In genomic region chr12:2395352-2395977, GRCh38 we compare ENCODE assay signal across 8 cellular contexts.
A peak's percentile ranks its signal among the peaks of the same experiment; 100 is the strongest.
DNase-seq lines count a peak whose midpoint lies in the region; ATAC-seq and TF ChIP-seq lines count a peak whose summit lies in the region.

No MANE protein-coding gene starts in this region.

- H4K20me1 ChIP-seq in GM23248 (ENCODE audit: insufficient read depth): no peaks in the 10 kb centered on the region

- CTCF ChIA-PET in BJ (lab: Yijun Ruan, JAX) (interaction anchor here (0.6 to 5.3 kb wide), 24 partner anchors 8 to 365 kb away, joined by 3 to 36 read pairs (median 4); no protein-coding TSS in a partner anchor), RWPE1 (lab: Yijun Ruan, JAX) (interaction anchor here (0.6 to 1.1 kb wide), 5 partner anchors 48 to 583 kb away, joined by 3 read pairs; no protein-coding TSS in a partner anchor), MCF 10A (lab: Yijun Ruan, JAX) (interaction anchor here (0.6 to 1.8 kb wide), 23 partner anchors 9 to 1478 kb away, joined by 3 to 9 read pairs (median 4); no protein-coding TSS in a partner anchor)

- in situ Hi-C loops in GM23248 (cut with MboI): no loop called here

- H3K79me2 ChIP-seq in GM23248 (ENCODE audit: insufficient read depth): peaks cover 4% of the 10 kb centered on the region

- H3K27me3 ChIP-seq in BJ (ENCODE audit: control insufficient read depth, insufficient read depth, low read length) (no peaks in the 10 kb centered on the region), GM23248 (replicated peaks; ENCODE audit: insufficient read depth) (no peaks in the 10 kb centered on the region)

- no peak overlapping the region for H3K27ac ChIP-seq in GM23248
- H3K27ac ChIP-seq in RWPE1: no peak overlapping the region

- H3F3A ChIP-seq in GM23248 (ENCODE audit: insufficient read depth): peaks cover 16% of the 10 kb centered on the region

- peaks cover 19% of the 10 kb centered on the region for H3K4me1 Mint-ChIP-seq in MCF 10A (ENCODE audit: insufficient read depth, unreplicated experiment)

- DNase-seq in BJ (ENCODE audit: low read depth): no peak
- peak; percentile 60 for DNase-seq in GM23248
- DNase-seq in RWPE1 (ENCODE audit: low spot score): peak; percentile 40
- peak; percentile 59 for DNase-seq in MCF 10A (ENCODE audit: unreplicated experiment)
- DNase-seq in left colon: peak in 1 of 2 donors; percentile 50
- peak; percentile 58 for DNase-seq in stimulated activated naive CD8-positive, alpha-beta T cell treated with anti-CD3 and anti-CD28 coated beads, Interleukin-15, Interleukin-2, amounts not matched to agents 100 U/mL and 50 U/mL, for 24 hours
- no peak for DNase-seq in DMS153 (lab: John Stamatoyannopoulos, UW)

- no peak overlapping the region for H3K9ac ChIP-seq in GM23248

- no peak overlapping the region for H3K4me3 ChIP-seq in BJ (ENCODE audit: low read depth, low read length)
- H3K4me3 ChIP-seq in GM23248: no peak overlapping the region

- H2AFZ ChIP-seq in GM23248: no peak overlapping the region

- H3K36me3 Mint-ChIP-seq in MCF 10A (ENCODE audit: insufficient read depth, unreplicated experiment): no peaks in the 10 kb centered on the region

- WGBS in GM23248 (ENCODE audit: low coverage in 1 of 2, low lambda C conversion rate in 2 of 2, missing lambda C conversion rate in 2 of 2), 2 experiments: 63 to 67% methylated on average over 8 of the region's 8 CpGs

- POLR2A ChIA-PET in BJ (lab: Charles Lee): no interaction called here
- POLR2A ChIA-PET in RWPE1 (lab: Yijun Ruan, JAX; ENCODE audit: low non-redundant PET): interaction anchor here (0.7 kb wide), 1 partner anchor 15 kb away, joined by 3 read pairs; no protein-coding TSS in a partner anchor
- POLR2A ChIA-PET in MCF 10A (lab: Yijun Ruan, JAX): no interaction called here

- H3K4me3 Mint-ChIP-seq in MCF 10A (ENCODE audit: unreplicated experiment): no peak overlapping the region

- H3K4me1 ChIP-seq in GM23248 (ENCODE audit: insufficient read depth): peaks cover 26% of the 10 kb centered on the region

- H3K36me3 ChIP-seq in BJ (ENCODE audit: control insufficient read depth, insufficient read depth, low read length): no peaks in the 10 kb centered on the region
- H3K36me3 ChIP-seq in GM23248 (ENCODE audit: low read depth): no peaks in the 10 kb centered on the region

- H3K27ac Mint-ChIP-seq in MCF 10A (ENCODE audit: low read depth, unreplicated experiment): no peak overlapping the region

- TF ChIP-seq CTCF in BJ (IDR thresholded peaks at IDR 0.05; ENCODE audit: insufficient read depth, low read depth, low read length) (peak; percentile 81), RWPE1 (conservative IDR thresholded peaks at IDR 0.05; ENCODE audit: low read depth) (peak; percentile 39; the same call in 1 of the 2 replicates), MCF 10A (IDR thresholded peaks at IDR 0.05; ENCODE audit: unreplicated experiment) (peak; percentile 84)

- intact Hi-C loops in MCF 10A (cut with micrococcal nuclease): loop anchor here (5.0 to 10.0 kb wide), 3 partner anchors 53 to 189 kb away; no protein-coding TSS in a partner anchor
- intact Hi-C loops in left colon (cut with DNase I, micrococcal nuclease): no loop called here

- H3K27me3 Mint-ChIP-seq in MCF 10A (ENCODE audit: insufficient read depth, unreplicated experiment): peaks cover 11% of the 10 kb centered on the region

- ATAC-seq in left colon (peak; percentile 50), GM21717 (IDR thresholded peaks at IDR 0.05; ENCODE audit: unreplicated experiment) (no peak)
- no peak for ATAC-seq in stimulated activated naive CD8-positive, alpha-beta T cell treated with anti-CD3 and anti-CD28 coated beads, Interleukin-15, Interleukin-2, amounts not matched to agents 100 U/mL and 50 U/mL, for 24 hours

- H3K9me3 Mint-ChIP-seq in MCF 10A (ENCODE audit: unreplicated experiment): no peaks in the 10 kb centered on the region

- H3K9me2 ChIP-seq in GM23248 (ENCODE audit: insufficient read depth): no peaks in the 10 kb centered on the region

- H3K4me2 ChIP-seq in GM23248 (ENCODE audit: unreplicated experiment): no peak overlapping the region

- H3K9me3 ChIP-seq in GM23248 (ENCODE audit: low read depth): no peaks in the 10 kb centered on the region

- no TSS peak for BruUV-seq in MCF 10A (replicated peaks; lab: Mats Ljungman, UMichigan)

Comparison
In these comparisons a context has a peak if more than half of its experiments do, and no peak if none do; other contexts are left out.
1. DNase-seq: peak in GM23248 (single experiment), RWPE1 (single experiment), MCF 10A (single experiment) and stimulated activated naive CD8-positive, alpha-beta T cell treated with anti-CD3 and anti-CD28 coated beads, Interleukin-15, Interleukin-2, amounts not matched to agents 100 U/mL and 50 U/mL, for 24 hours (single experiment); none in BJ (single experiment) and DMS153 (single experiment).
2. Peak in every context shown above with its lines, with median percentiles within 50 percentile points of each other: CTCF ChIP-seq.